In the genomic region with DNA sequence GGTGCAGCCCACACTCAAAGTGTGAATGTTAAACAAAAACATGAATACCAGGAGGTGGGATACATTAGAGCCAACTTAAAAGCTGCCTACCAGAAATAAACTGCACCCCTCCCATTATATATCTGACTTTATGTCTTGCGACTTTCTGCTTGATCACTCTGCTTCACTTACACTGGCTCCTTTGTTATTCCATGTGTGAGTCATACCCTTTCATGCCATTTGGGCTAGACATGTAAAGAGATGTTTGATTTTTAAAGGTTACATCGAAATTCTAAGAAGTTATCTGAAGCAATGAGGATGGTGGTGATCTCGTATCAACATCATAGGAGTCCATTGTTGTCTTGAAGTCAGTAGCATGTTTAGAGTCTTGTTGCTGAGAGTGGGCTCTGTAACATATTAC, we compare ENCODE assay signal across 17 cellular contexts. TPM values are rescaled to one million over a fixed set of nuclear protein-coding genes. Genes with fewer than 3 reads are reported as not detected.
DNase-seq lines count a peak whose midpoint lies in the region; ATAC-seq and TF ChIP-seq lines count a peak whose summit lies in the region.
"Had no signal": no experiment of that assay in that cellular context is flagged by ENCODE, and none has a peak within 500 bp of the region (broad histone marks: within the 10 kb centered on the region; RNA-seq: fewer than 3 reads in every experiment).

No MANE protein-coding gene starts in this region.

- no peak for TF ChIP-seq CTCF in AG04450 (IDR thresholded peaks at IDR 0.05; ENCODE audit: low read depth, low read length)

- CTCF ChIA-PET in AG04450 (lab: Charles Lee) = interaction anchor here (0.6 to 1.2 kb wide), 4 partner anchors 9 to 496 kb away, joined by 3 to 5 read pairs (median 3); partner anchors contain the start of gene ETV1

- DNase-seq in AG04450 (ENCODE audit: low read depth, low spot score) (peak; percentile 23), LoVo (ENCODE audit: low spot score) (peak; percentile 7), brain pericyte (ENCODE audit: low read depth, low spot score) (peak; percentile 11), iris pigment epithelial cell (ENCODE audit: low read depth) (peak; percentile 56), NCI-H2107 (lab: John Stamatoyannopoulos, UW) (no peak)
- DNase-seq in activated CD4-positive, alpha-beta T cell treated with anti-CD3 and anti-CD28 coated beads, Interleukin-2, amount 50 U/mL, for 1 hour = no peak
- DNase-seq: activated naive CD8-positive, alpha-beta T cell treated with anti-CD3 and anti-CD28 coated beads, Interleukin-2, amount 10 ng/mL, durations not matched to agents 7 days and 5 days; Caco-2; GOT3; NCI-H1436; NCI-H510A had no signal

- POLR2A ChIA-PET in AG04450 (lab: Yijun Ruan, JAX) = no interaction called here

- H3K9me3 ChIP-seq in AG04450 (ENCODE audit: control insufficient read depth, insufficient read depth, low read length) = no peaks in the 10 kb centered on the region
- H3K9me3 ChIP-seq: Caco-2, neutrophil had no signal

- no peak overlapping the region for H3K27ac ChIP-seq in AG04450 (ENCODE audit: low read depth, low read length)
- H3K27ac ChIP-seq: neutrophil, skin epidermis had no signal

- no peak overlapping the region for H3K4me3 ChIP-seq in AG04450 (ENCODE audit: low read depth, low read length)
- H3K4me3 ChIP-seq: skin epidermis had no signal

- H3K27me3 ChIP-seq in AG04450 (ENCODE audit: control insufficient read depth, insufficient read depth, low read length) = no peaks in the 10 kb centered on the region
- H3K27me3 ChIP-seq: neutrophil had no signal

- ATAC-seq in GM21723 (IDR thresholded peaks at IDR 0.05; ENCODE audit: unreplicated experiment) (no peak), GM21825 (IDR thresholded peaks at IDR 0.05; ENCODE audit: unreplicated experiment) (no peak)
- ATAC-seq: activated CD4-positive, CD25-positive, alpha-beta regulatory T cell treated with anti-CD3 and anti-CD28 coated beads, Interleukin-2, amount 50 U/mL, for 24 hours; Panc1 had no signal

RNA-seq across cellular contexts. Expression of gene ETV1, which starts 31.6 kb away (rescaled TPM):
- 14.9 and 16.9 TPM in 2 replicates for polyA plus RNA-seq in AG04450 (2011; rRNA removed)
- 19.7 and 22.6 TPM in 2 replicates for polyA minus RNA-seq in AG04450 (2011; rRNA and poly(A)+ RNA removed)

Comparison
In these comparisons a context has a peak if more than half of its experiments do, and no peak if none do; other contexts are left out.
1. DNase-seq: peak in AG04450 (single experiment), LoVo (single experiment), brain pericyte (single experiment) and iris pigment epithelial cell (single experiment); none in NCI-H2107 (single experiment) and activated CD4-positive, alpha-beta T cell treated with anti-CD3 and anti-CD28 coated beads, Interleukin-2, amount 50 U/mL, for 1 hour (single experiment).